Comparison of ENCODE assay signal across 17 cellular contexts in the genomic region with DNA sequence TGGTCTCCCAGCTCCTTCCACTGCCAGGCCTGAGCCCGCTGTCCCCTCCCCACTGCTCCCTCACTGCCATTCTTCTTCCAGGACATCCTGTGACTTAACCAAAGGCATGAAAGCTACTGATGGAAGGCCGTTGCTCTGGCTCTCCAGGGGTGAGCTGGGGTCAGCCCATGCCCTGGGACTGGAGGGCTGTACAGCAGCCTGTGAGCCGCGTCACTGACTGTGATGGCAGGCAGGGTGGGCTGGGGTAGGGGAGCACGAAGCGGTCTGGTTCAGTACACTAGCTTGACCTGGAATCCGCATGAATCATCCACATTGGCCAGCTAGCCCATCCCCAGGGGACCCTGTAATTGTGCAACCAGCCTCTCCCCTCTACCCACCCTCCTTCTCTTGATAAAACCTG. TPM values are rescaled to one million over a fixed set of nuclear protein-coding genes. Genes with fewer than 3 reads are reported as not detected.
DNase-seq lines count a peak whose midpoint lies in the region; ATAC-seq, FAIRE-seq and TF ChIP-seq lines count a peak whose summit lies in the region.
"Had no signal": no experiment of that assay in that cellular context is flagged by ENCODE, and none has a peak within 500 bp of the region (broad histone marks: within the 10 kb centered on the region; RNA-seq: fewer than 3 reads in every experiment).

No MANE protein-coding gene starts in this region.

- H2BK12ac ChIP-seq in H1 (ENCODE audit: low read depth, low read length): peak overlapping the region; percentile 91; the same call in 1 of the 2 replicates

- TF ChIP-seq EP300 in H1 (IDR thresholded peaks at IDR 0.05; ENCODE audit: borderline replicate concordance in 1 of 2, low read depth in 2 of 2, low read length in 2 of 2): no peak

- H3K36me3 ChIP-seq in H1 (ENCODE audit: control insufficient read depth in 2 of 4, insufficient read depth in 4 of 4, low read length in 3 of 4) (no peaks in the 10 kb centered on the region), lower lobe of right lung (no peaks in the 10 kb centered on the region)

- H2BK15ac ChIP-seq in H1 (ENCODE audit: low read length): no peak overlapping the region

- no peak overlapping the region for H3K9ac ChIP-seq in H1 (replicated peaks in 1 of 4; ENCODE audit: extremely low read depth in 1 of 4, low read depth in 3 of 4, low read length in 3 of 4)

- H4K5ac ChIP-seq in H1 (ENCODE audit: insufficient read length, low read depth, low read length): no peak overlapping the region

- CTCF ChIA-PET in H1 (lab: Charles Lee; ENCODE audit: partially characterized antibody): interaction anchor here (0.5 to 1.7 kb wide), 9 partner anchors 13 to 1707 kb away, joined by 3 to 10 read pairs (median 4); no protein-coding TSS in a partner anchor

- DNase-seq in GM03348 (ENCODE audit: low spot score): peak; percentile 28
- DNase-seq in H1 (ENCODE audit: low read depth in 1 of 2, low spot score in 2 of 2): no peak
- DNase-seq in lower lobe of right lung: no peak
- DNase-seq in kidney glomerular epithelial cell (lab: John Stamatoyannopoulos, UW): no peak
- no peak for DNase-seq in RKO (ENCODE audit: low spot score)
- no peak for DNase-seq in ecto neural progenitor cell (ENCODE audit: low spot score)
- DNase-seq: activated CD8-positive, alpha-beta memory T cell treated with anti-CD3 and anti-CD28 coated beads for 24 hours; activated naive CD8-positive, alpha-beta T cell treated with anti-CD3 and anti-CD28 coated beads, Interleukin-2, amount 10 ng/mL, durations not matched to agents 7 days and 5 days; DND-41; HCEC 1CT; NCI-H1092 treated with DMSO at 0.1 percent for 48 hours; PC-3; T-helper 17 cell had no signal

- FAIRE-seq in H1 (lab: Jason Lieb, UNC): no peak
- FAIRE-seq: GM12878 had no signal

- H3K4me2 ChIP-seq in H1 (ENCODE audit: insufficient read depth in 1 of 2, low read depth in 2 of 2, low read length in 2 of 2): no peak overlapping the region

- H3K79me2 ChIP-seq in H1 (ENCODE audit: control insufficient read depth in 1 of 2, insufficient read depth in 2 of 2, low read length in 2 of 2): no peaks in the 10 kb centered on the region

- H2BK120ac ChIP-seq in H1 (replicated peaks; ENCODE audit: low read depth, low read length): no peak overlapping the region

- intact Hi-C loops in lower lobe of right lung (cut with DNase I): no loop called here

- H3K4me1 ChIP-seq in H1 (replicated peaks in 1 of 4; ENCODE audit: control insufficient read depth in 3 of 4, insufficient read depth in 4 of 4, low read length in 3 of 4) (peaks cover 9 to 23% (median 15%) of the 10 kb centered on the region in 4 experiments), lower lobe of right lung (peaks cover 32% of the 10 kb centered on the region)

- H3K27me3 Mint-ChIP-seq in stimulated activated memory B cell treated with anti-CD40 and anti-IgM and Interleukin-4, amounts not matched to agents 10 μg/mL and 1 μg/mL and 100 μg/mL, for 72 hours: no peaks in the 10 kb centered on the region

- no peak overlapping the region for H3K18ac ChIP-seq in H1 (ENCODE audit: extremely low read depth, low read length)

- no peak overlapping the region for H3K4me3 Mint-ChIP-seq in stimulated activated memory B cell treated with anti-CD40 and anti-IgM and Interleukin-4, amounts not matched to agents 10 μg/mL and 1 μg/mL and 100 μg/mL, for 72 hours
- H3K4me3 Mint-ChIP-seq: activated naive CD8-positive, alpha-beta T cell treated with anti-CD3 and anti-CD28 coated beads, Interleukin-2, amount 10 ng/mL, durations not matched to agents 7 days and 5 days; mesothelial cell of epicardium; T-helper 17 cell had no signal

- H2AFZ ChIP-seq in H1 (ENCODE audit: low read length): no peak overlapping the region

- no peak overlapping the region for H4K91ac ChIP-seq in H1 (replicated peaks; ENCODE audit: insufficient read length, low read length)

- no peak overlapping the region for H3K27ac ChIP-seq in H1 (ENCODE audit: low read depth, low read length)
- H3K27ac ChIP-seq in lower lobe of right lung: peak overlapping the region; percentile 41

- 89% methylated on average over 7 of the region's 7 CpGs; no CpG with 5 or more reads in 1 of the 2 experiments for WGBS in H1 (ENCODE audit: extremely low coverage in 1 of 2, insufficient coverage in 1 of 2, insufficient read length in 1 of 2, insufficient replicate concordance in 2 of 2, low coverage in 1 of 2, low lambda C conversion rate in 2 of 2, missing lambda C conversion rate in 1 of 2), 2 experiments

- TF ChIP-seq CTCF in H1 (IDR thresholded peaks at IDR 0.05; ENCODE audit: control extremely low read depth in 1 of 3, insufficient read depth in 1 of 3, low read depth in 1 of 3, low read length in 3 of 3): no peak
- no peak for TF ChIP-seq CTCF in lower lobe of right lung (IDR thresholded peaks at IDR 0.05)

- ATAC-seq in lower lobe of right lung (peak; percentile 35 to 54), HG03565 (IDR thresholded peaks at IDR 0.05; ENCODE audit: unreplicated experiment) (no peak)
- peak; percentile 34 for ATAC-seq in stimulated activated memory B cell treated with anti-CD40 and anti-IgM and Interleukin-4, amounts not matched to agents 10 μg/mL and 1 μg/mL and 100 μg/mL, for 72 hours
- ATAC-seq: GM12878, PC-3, T-helper 17 cell had no signal

- no peak overlapping the region for H2BK5ac ChIP-seq in H1 (ENCODE audit: low read depth, low read length)

- H3K23me2 ChIP-seq in H1 (ENCODE audit: low read depth, low read length): no peaks in the 10 kb centered on the region; the same call in 1 of the 2 replicates

- H2BK20ac ChIP-seq in H1 (ENCODE audit: low read length): 0 out of 2 replicates have a peak overlapping the region, but pooled peaks have one; percentile 76

- no peaks in the 10 kb centered on the region for H3K9me3 Mint-ChIP-seq in stimulated activated memory B cell treated with anti-CD40 and anti-IgM and Interleukin-4, amounts not matched to agents 10 μg/mL and 1 μg/mL and 100 μg/mL, for 72 hours
- H3K9me3 Mint-ChIP-seq: activated naive CD8-positive, alpha-beta T cell treated with anti-CD3 and anti-CD28 coated beads, Interleukin-2, amount 10 ng/mL, durations not matched to agents 7 days and 5 days; mesothelial cell of epicardium had no signal

- H4K20me1 ChIP-seq in H1 (replicated peaks in 1 of 2; ENCODE audit: control insufficient read depth in 1 of 2, insufficient read depth in 2 of 2, low read length in 2 of 2): no peaks in the 10 kb centered on the region

- H3K4ac ChIP-seq in H1 (replicated peaks; ENCODE audit: insufficient read length, low read depth, low read length): no peak overlapping the region

- H3K9me3 ChIP-seq in H1 (ENCODE audit: insufficient read depth in 2 of 2, low read depth in 1 of 2, low read length in 1 of 2): no peaks in the 10 kb centered on the region
- H3K9me3 ChIP-seq in lower lobe of right lung: no peaks in the 10 kb centered on the region

- H3K14ac ChIP-seq in H1 (ENCODE audit: insufficient read length): no peak overlapping the region

- TF ChIP-seq POLR2A in H1 (IDR thresholded peaks at IDR 0.05; ENCODE audit: control extremely low read depth in 1 of 2, low read depth in 2 of 2, low read length in 2 of 2): no peak

- H2AK5ac ChIP-seq in H1 (ENCODE audit: low read depth, low read length): no peak overlapping the region

- H3K27ac Mint-ChIP-seq in stimulated activated memory B cell treated with anti-CD40 and anti-IgM and Interleukin-4, amounts not matched to agents 10 μg/mL and 1 μg/mL and 100 μg/mL, for 72 hours: no peak overlapping the region
- H3K27ac Mint-ChIP-seq: activated naive CD8-positive, alpha-beta T cell treated with anti-CD3 and anti-CD28 coated beads, Interleukin-2, amount 10 ng/mL, durations not matched to agents 7 days and 5 days; mesothelial cell of epicardium; T-helper 17 cell had no signal

- H4K8ac ChIP-seq in H1 (ENCODE audit: extremely low read depth, insufficient read depth, low read length): no peak overlapping the region

- no peaks in the 10 kb centered on the region for H3K4me1 Mint-ChIP-seq in stimulated activated memory B cell treated with anti-CD40 and anti-IgM and Interleukin-4, amounts not matched to agents 10 μg/mL and 1 μg/mL and 100 μg/mL, for 72 hours
- H3K4me1 Mint-ChIP-seq: activated naive CD8-positive, alpha-beta T cell treated with anti-CD3 and anti-CD28 coated beads, Interleukin-2, amount 10 ng/mL, durations not matched to agents 7 days and 5 days; T-helper 17 cell had no signal

- no peak for TF ChIP-seq RAD21 in H1 (IDR thresholded peaks at IDR 0.05 in 1 of 2, conservative IDR thresholded peaks at IDR 0.05 in 1 of 2; ENCODE audit: low read depth in 2 of 2, low read length in 2 of 2)

- H3K27me3 ChIP-seq in H1 (replicated peaks in 1 of 4; ENCODE audit: control insufficient read depth in 3 of 4, extremely low read depth in 1 of 4, insufficient read depth in 3 of 4, low read length in 3 of 4) (no peaks in the 10 kb centered on the region), lower lobe of right lung (ENCODE audit: low read depth) (no peaks in the 10 kb centered on the region)

- H3K79me1 ChIP-seq in H1 (ENCODE audit: low read depth, low read length): no peaks in the 10 kb centered on the region; the same call in 1 of the 2 replicates

- H3K4me3 ChIP-seq in H1 (ENCODE audit: extremely low read depth in 1 of 4, insufficient read depth in 2 of 4, low read depth in 3 of 4, low read length in 4 of 4) (no peak overlapping the region), lower lobe of right lung (no peak overlapping the region)
- H3K4me3 ChIP-seq: GM12878 had no signal

- no peak overlapping the region for H3K23ac ChIP-seq in H1 (ENCODE audit: insufficient read length)

- H3K36me3 Mint-ChIP-seq in stimulated activated memory B cell treated with anti-CD40 and anti-IgM and Interleukin-4, amounts not matched to agents 10 μg/mL and 1 μg/mL and 100 μg/mL, for 72 hours: peaks cover 11% of the 10 kb centered on the region
- H3K36me3 Mint-ChIP-seq: activated naive CD8-positive, alpha-beta T cell treated with anti-CD3 and anti-CD28 coated beads, Interleukin-2, amount 10 ng/mL, durations not matched to agents 7 days and 5 days had no signal

- POLR2A ChIA-PET in H1 (lab: Charles Lee; ENCODE audit: partially characterized antibody): interaction anchor here (1.0 kb wide), 1 partner anchor 9 kb away, joined by 3 read pairs; no protein-coding TSS in a partner anchor

- H3K56ac ChIP-seq in H1 (replicated peaks; ENCODE audit: insufficient read length, low read depth, low read length): no peak overlapping the region

TF ChIP-seq in H1, 55 proteins besides CTCF, POLR2A, EP300 and RAD21 (continues in another document):
- TF ChIP-seq POU5F1 (IDR thresholded peaks at IDR 0.05; ENCODE audit: low read depth, low read length) (no peak), BRCA1 (IDR thresholded peaks at IDR 0.05; ENCODE audit: low read depth, low read length) (no peak)

RNA-seq across cellular contexts. Expression of a gene that starts 30.8 kb away (rescaled TPM):
- total RNA-seq in H1 (2021; fragmentation: NEBNext Ultra II Directional; extraction: Animal tissue kit (Norgen Biotek cat#: 25700)): 3.4 and 4.7 TPM in 2 replicates
- 6.1 and 6.7 TPM in 2 replicates for polyA plus RNA-seq in H1 (2011; rRNA removed)
- 3.5 TPM for polyA plus RNA-seq in H1 (2011; cell fraction: cytosol; rRNA removed)
- polyA plus RNA-seq in H1 (2011; cell fraction: nucleus; rRNA removed): 5.4 TPM
- polyA plus RNA-seq in H1 (2012, experiment 1 of 2): 3.8 to 5.5 TPM (median 4.8 TPM) in 4 replicates
- polyA plus RNA-seq in H1 (2012, experiment 2 of 2): 3.7 TPM
- polyA plus RNA-seq in H1 (2013, experiment 1 of 2): 2.4 TPM
- polyA plus RNA-seq in H1 (2013, experiment 2 of 2): 2.2 TPM
- 4.0 TPM in 2 replicates for polyA minus RNA-seq in H1 (2011; rRNA and poly(A)+ RNA removed)
- 2.9 TPM for polyA minus RNA-seq in H1 (2011; cell fraction: cytosol; rRNA and poly(A)+ RNA removed)
- polyA minus RNA-seq in H1 (2011; cell fraction: nucleus; rRNA and poly(A)+ RNA removed): 2.2 TPM
- total RNA-seq in lower lobe of right lung: 6.8 TPM
- total RNA-seq: activated naive CD8-positive, alpha-beta T cell treated with anti-CD3 and anti-CD28 coated beads, Interleukin-2, amount 10 ng/mL, durations not matched to agents 7 days and 5 days; T-helper 17 cell had no signal
